ENCODE assay signal across 1 cellular context in genomic region chr12:41656454-41656853, GRCh38.
TF ChIP-seq lines count a peak whose summit lies in the region.

No MANE protein-coding gene starts in this region.

TF ChIP-seq in HepG2, 621 proteins besides CTCF, POLR2A, EP300 and RAD21 (continued from another document):
- TF ChIP-seq HOMEZ (CRISPR knock-in tag; IDR thresholded peaks at IDR 0.05; ENCODE audit: low read depth) (no peak), TARDBP (CRISPR knock-in tag; IDR thresholded peaks at IDR 0.05) (no peak)
